Comparison of ENCODE assay signal across 34 cellular contexts in the genomic region with DNA sequence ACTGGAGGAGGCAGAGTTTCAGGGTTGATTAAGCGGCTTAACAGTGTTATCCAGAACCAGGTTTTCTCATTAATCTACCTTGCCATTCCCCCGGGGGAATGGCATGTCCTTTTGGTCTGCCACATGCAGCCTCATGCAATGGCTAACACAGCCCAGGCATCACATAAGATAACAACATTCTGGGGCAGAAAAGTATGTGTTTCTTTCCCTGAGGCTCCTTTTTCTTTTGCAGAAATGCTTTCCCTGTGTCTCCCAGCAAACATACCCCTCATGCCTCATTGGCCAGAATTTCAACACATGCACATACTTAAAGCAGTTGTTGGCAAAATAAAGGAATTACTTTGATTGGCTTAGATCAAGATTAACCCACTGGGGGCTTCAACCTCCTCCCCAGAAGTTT.
DNase-seq lines count a peak whose midpoint lies in the region; ATAC-seq, FAIRE-seq and TF ChIP-seq lines count a peak whose summit lies in the region.
"Had no signal": no experiment of that assay in that cellular context is flagged by ENCODE, and none has a peak within 500 bp of the region (broad histone marks: within the 10 kb centered on the region; RNA-seq: fewer than 3 reads in every experiment).

No MANE protein-coding gene starts in this region.

- H3K4me1 ChIP-seq in smooth muscle cell (ENCODE audit: low read depth): peaks cover 14% of the 10 kb centered on the region
- H3K4me1 ChIP-seq: colonic mucosa, parathyroid adenoma, SJCRH30, uterus had no signal

- TF ChIP-seq CTCF in smooth muscle cell (IDR thresholded peaks at IDR 0.05; ENCODE audit: borderline replicate concordance, insufficient read depth, poor library complexity, severe bottlenecking): no peak

- no peaks in the 10 kb centered on the region for H4K20me1 ChIP-seq in smooth muscle cell (ENCODE audit: low read depth)

- no peak overlapping the region for H3K9ac ChIP-seq in smooth muscle cell (ENCODE audit: low read depth)
- H3K9ac ChIP-seq: neural progenitor cell, parathyroid adenoma had no signal

- no peaks in the 10 kb centered on the region for H3K27me3 ChIP-seq in smooth muscle cell (ENCODE audit: low read depth)
- H3K27me3 ChIP-seq: colonic mucosa, heart right ventricle, neural progenitor cell, SJCRH30, testis, uterus had no signal

- H3K27ac ChIP-seq in smooth muscle cell (ENCODE audit: low read depth): no peak overlapping the region
- H3K27ac ChIP-seq: colonic mucosa, heart right ventricle, neural progenitor cell, parathyroid adenoma, SJCRH30, testis, uterus had no signal

- peak; percentile 85 for DNase-seq in EH (ENCODE audit: low read depth)
- DNase-seq in NCI-H82 treated with DMSO at 0.1 percent for 48 hours (lab: John Stamatoyannopoulos, UW; ENCODE audit: unreplicated experiment): peak; percentile 59
- DNase-seq in fibroblast of peridontal ligament (ENCODE audit: extremely low read depth): peak; percentile 19
- no peak for DNase-seq in smooth muscle cell (lab: John Stamatoyannopoulos, UW; ENCODE audit: unreplicated experiment)
- DNase-seq in GM12892 (ENCODE audit: insufficient read length): no peak
- DNase-seq in NCI-H1436 treated with DMSO at 0.1 percent for 48 hours (lab: John Stamatoyannopoulos, UW): no peak
- DNase-seq: activated B cell treated with CpG ODN at 0.5 μM for 24 hours; activated naive CD4-positive, alpha-beta T cell; activated T-cell treated with anti-CD3 and anti-CD28 coated beads, Interleukin-2, amount 50 U/mL, for 72 hours; AML-193; amygdala; CD8-positive, alpha-beta memory T cell; colonic mucosa; DMS53; effector memory CD8-positive, alpha-beta T cell; erythroblast; foreskin melanocyte; GF-D8; heart right ventricle; left cardiac atrium; NCI-H1105; NCI-H2029 treated with DMSO at 0.1 percent for 48 hours; NCI-H2227 treated with DMSO at 0.1 percent for 48 hours; NCI-H69; SJCRH30; stimulated activated naive CD4-positive, alpha-beta T cell; T-helper 1 cell; testis; uterus had no signal

- H3K4me3 ChIP-seq in smooth muscle cell: no peak overlapping the region
- H3K4me3 ChIP-seq: colonic mucosa, heart right ventricle, neural progenitor cell, SJCRH30, testis, uterus had no signal

- no peaks in the 10 kb centered on the region for H3K79me2 ChIP-seq in smooth muscle cell (ENCODE audit: low read depth)
- H3K79me2 ChIP-seq: parathyroid adenoma had no signal

- no peak overlapping the region for H2AFZ ChIP-seq in smooth muscle cell (ENCODE audit: low read depth)
- H2AFZ ChIP-seq: neural progenitor cell, parathyroid adenoma had no signal

- no peaks in the 10 kb centered on the region for H3K9me3 ChIP-seq in smooth muscle cell (replicated peaks; ENCODE audit: low read depth)
- H3K9me3 ChIP-seq: colonic mucosa, heart right ventricle, SJCRH30, testis, uterus had no signal

- H3K36me3 ChIP-seq in smooth muscle cell (ENCODE audit: low read depth): no peaks in the 10 kb centered on the region
- H3K36me3 ChIP-seq: colonic mucosa, heart right ventricle, neural progenitor cell, SJCRH30, uterus had no signal

- no peak for TF ChIP-seq POLR2A in GM12892 (IDR thresholded peaks at IDR 0.05; ENCODE audit: low read depth, low read length)

- H3K4me2 ChIP-seq in smooth muscle cell: peak overlapping the region; percentile 12
- H3K4me2 ChIP-seq: neural progenitor cell had no signal

- no peak for ATAC-seq in HG03139 (IDR thresholded peaks at IDR 0.05; ENCODE audit: unreplicated experiment)
- ATAC-seq: activated T-cell treated with anti-CD3 and anti-CD28 coated beads, Interleukin-2, amount 50 U/mL, for 72 hours; effector memory CD8-positive, alpha-beta T cell; heart right ventricle; left cardiac atrium; sciatic nerve had no signal

- no peak for FAIRE-seq in GM12892 (lab: Jason Lieb, UNC)
- FAIRE-seq: RCC 7860 had no signal

- no peaks in the 10 kb centered on the region for H3F3A ChIP-seq in smooth muscle cell (ENCODE audit: low read depth)

- 19% methylated on average over 2 of the region's 2 CpGs for WGBS in smooth muscle cell (ENCODE audit: low lambda C conversion rate)

Comparison
In these comparisons a context has a peak if more than half of its experiments do, and no peak if none do; other contexts are left out.
1. DNase-seq: peak in EH (single experiment), NCI-H82 treated with DMSO at 0.1 percent for 48 hours (single experiment) and fibroblast of peridontal ligament (single experiment); none in smooth muscle cell (single experiment), GM12892 (single experiment) and NCI-H1436 treated with DMSO at 0.1 percent for 48 hours (single experiment).